Comparison of ENCODE assay signal across 1 cellular context in the genomic region with DNA sequence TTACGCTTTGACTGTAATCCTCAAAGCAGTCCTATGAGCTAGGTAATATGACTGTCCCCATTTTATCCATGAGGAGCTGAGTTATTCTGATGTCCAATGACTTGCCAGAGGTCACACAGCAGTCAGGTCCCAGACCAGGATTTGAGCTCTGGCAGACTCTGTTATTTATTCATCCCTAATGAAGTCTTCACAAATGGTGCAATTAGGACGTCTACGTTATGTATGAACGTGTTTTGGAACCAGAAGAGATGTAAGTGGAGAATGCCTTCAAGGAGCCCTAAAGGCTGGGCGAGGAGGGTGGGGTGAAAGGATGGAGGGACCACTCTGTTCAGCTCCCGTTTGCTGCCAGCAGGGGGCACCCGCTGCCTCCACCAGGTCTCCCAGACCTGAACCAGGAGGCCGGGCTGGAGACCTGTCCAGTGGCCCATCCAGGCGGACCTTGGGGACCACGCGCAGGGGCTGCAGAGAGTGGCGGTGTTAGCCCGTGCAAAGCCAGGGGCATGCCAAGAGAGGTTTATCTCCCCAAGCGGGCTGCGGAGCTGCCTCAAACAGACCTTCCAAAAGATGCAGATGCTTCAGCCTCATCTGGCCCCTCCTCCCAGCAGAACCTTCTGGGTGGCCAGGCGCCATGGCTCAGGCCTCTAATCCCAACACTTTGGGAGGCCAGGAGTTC.
A peak's percentile ranks its signal among the peaks of the same experiment; 100 is the strongest.
TF ChIP-seq lines count a peak whose summit lies in the region.

No MANE protein-coding gene starts in this region.

TF ChIP-seq in K562, 482 proteins besides CTCF, POLR2A, EP300 and RAD21 (continues in another document):
- TF ChIP-seq SMC3 (conservative IDR thresholded peaks at IDR 0.05; ENCODE audit: insufficient read depth, low read depth, low read length) (peak; percentile 72), TBL1XR1 (IDR thresholded peaks at IDR 0.05; ENCODE audit: low read length in 2 of 2) (no peak), NR4A1 (CRISPR knock-in tag; IDR thresholded peaks at IDR 0.05) (0 out of 2 replicates have a peak, but pooled peaks have one; percentile 36), NR4A1 (tag; IDR thresholded peaks at IDR 0.05) (no peak), HCFC1 (IDR thresholded peaks at IDR 0.05; ENCODE audit: low read depth, low read length) (0 out of 2 replicates have a peak, but pooled peaks have one; percentile 24), SRSF1 (IDR thresholded peaks at IDR 0.05; ENCODE audit: low read depth, low read length) (no peak), YY1 (IDR thresholded peaks at IDR 0.05; ENCODE audit: borderline replicate concordance in 1 of 3, control insufficient read depth in 1 of 3, extremely low read depth in 1 of 3, insufficient read depth in 3 of 3, insufficient read length in 1 of 3, insufficient replicate concordance in 2 of 3, low read depth in 1 of 3, low read length in 2 of 3) (peak in 1 of 3 experiments; percentile 23), ZNF165 (CRISPR knock-in tag; IDR thresholded peaks at IDR 0.05; ENCODE audit: borderline replicate concordance) (no peak), CREM (IDR thresholded peaks at IDR 0.05; ENCODE audit: low read depth) (0 out of 2 replicates have a peak, but pooled peaks have one; percentile 22), SMAD3 (CRISPR knock-in tag; conservative IDR thresholded peaks at IDR 0.05) (0 out of 2 replicates have a peak, but pooled peaks have one; percentile 22), NCOA2 (IDR thresholded peaks at IDR 0.05; ENCODE audit: partially characterized antibody in 2 of 2) (no peak), BRD4 (IDR thresholded peaks at IDR 0.05) (no peak), MAZ (CRISPR knock-in tag; conservative IDR thresholded peaks at IDR 0.05 in 1 of 2, IDR thresholded peaks at IDR 0.05 in 1 of 2) (peak; percentile 17 to 87; a peak in 3 of 4 replicates), GABPB1 (CRISPR knock-in tag; IDR thresholded peaks at IDR 0.05) (peak; percentile 60; the same call in 1 of the 2 replicates), SP1 (CRISPR knock-in tag; IDR thresholded peaks at IDR 0.05) (no peak), RBM39 (optimal IDR thresholded peaks at IDR 0.05; ENCODE audit: low read depth, low read length) (no peak), POLR2H (tag; IDR thresholded peaks at IDR 0.05; ENCODE audit: low read depth) (no peak), NR3C1 (CRISPR knock-in tag; IDR thresholded peaks at IDR 0.05) (no peak), NEUROD1 (IDR thresholded peaks at IDR 0.05; ENCODE audit: borderline replicate concordance, low read depth, low read length, partially characterized antibody) (peak; percentile 25), GABPA (tag; conservative IDR thresholded peaks at IDR 0.05; ENCODE audit: low read depth) (no peak), LCOR (CRISPR knock-in tag; IDR thresholded peaks at IDR 0.05) (0 out of 2 replicates have a peak, but pooled peaks have one; percentile 28)
- TF ChIP-seq, protein P1, sequence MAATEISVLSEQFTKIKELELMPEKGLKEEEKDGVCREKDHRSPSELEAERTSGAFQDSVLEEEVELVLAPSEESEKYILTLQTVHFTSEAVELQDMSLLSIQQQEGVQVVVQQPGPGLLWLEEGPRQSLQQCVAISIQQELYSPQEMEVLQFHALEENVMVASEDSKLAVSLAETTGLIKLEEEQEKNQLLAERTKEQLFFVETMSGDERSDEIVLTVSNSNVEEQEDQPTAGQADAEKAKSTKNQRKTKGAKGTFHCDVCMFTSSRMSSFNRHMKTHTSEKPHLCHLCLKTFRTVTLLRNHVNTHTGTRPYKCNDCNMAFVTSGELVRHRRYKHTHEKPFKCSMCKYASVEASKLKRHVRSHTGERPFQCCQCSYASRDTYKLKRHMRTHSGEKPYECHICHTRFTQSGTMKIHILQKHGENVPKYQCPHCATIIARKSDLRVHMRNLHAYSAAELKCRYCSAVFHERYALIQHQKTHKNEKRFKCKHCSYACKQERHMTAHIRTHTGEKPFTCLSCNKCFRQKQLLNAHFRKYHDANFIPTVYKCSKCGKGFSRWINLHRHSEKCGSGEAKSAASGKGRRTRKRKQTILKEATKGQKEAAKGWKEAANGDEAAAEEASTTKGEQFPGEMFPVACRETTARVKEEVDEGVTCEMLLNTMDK (IDR thresholded peaks at IDR 0.05; ENCODE audit: borderline replicate concordance, insufficient read depth, low read depth, low read length, poor library complexity, severe bottlenecking) = peak; percentile 42
- TF ChIP-seq, protein P2, sequence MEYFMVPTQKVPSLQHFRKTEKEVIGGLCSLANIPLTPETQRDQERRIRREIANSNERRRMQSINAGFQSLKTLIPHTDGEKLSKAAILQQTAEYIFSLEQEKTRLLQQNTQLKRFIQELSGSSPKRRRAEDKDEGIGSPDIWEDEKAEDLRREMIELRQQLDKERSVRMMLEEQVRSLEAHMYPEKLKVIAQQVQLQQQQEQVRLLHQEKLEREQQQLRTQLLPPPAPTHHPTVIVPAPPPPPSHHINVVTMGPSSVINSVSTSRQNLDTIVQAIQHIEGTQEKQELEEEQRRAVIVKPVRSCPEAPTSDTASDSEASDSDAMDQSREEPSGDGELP (CRISPR knock-in tag; IDR thresholded peaks at IDR 0.05; ENCODE audit: borderline replicate concordance) = peak; percentile 46; the same call in 1 of the 2 replicates
- TF ChIP-seq, protein P3, sequence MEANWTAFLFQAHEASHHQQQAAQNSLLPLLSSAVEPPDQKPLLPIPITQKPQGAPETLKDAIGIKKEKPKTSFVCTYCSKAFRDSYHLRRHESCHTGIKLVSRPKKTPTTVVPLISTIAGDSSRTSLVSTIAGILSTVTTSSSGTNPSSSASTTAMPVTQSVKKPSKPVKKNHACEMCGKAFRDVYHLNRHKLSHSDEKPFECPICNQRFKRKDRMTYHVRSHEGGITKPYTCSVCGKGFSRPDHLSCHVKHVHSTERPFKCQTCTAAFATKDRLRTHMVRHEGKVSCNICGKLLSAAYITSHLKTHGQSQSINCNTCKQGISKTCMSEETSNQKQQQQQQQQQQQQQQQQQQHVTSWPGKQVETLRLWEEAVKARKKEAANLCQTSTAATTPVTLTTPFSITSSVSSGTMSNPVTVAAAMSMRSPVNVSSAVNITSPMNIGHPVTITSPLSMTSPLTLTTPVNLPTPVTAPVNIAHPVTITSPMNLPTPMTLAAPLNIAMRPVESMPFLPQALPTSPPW (CRISPR knock-in tag; IDR thresholded peaks at IDR 0.05) = peak; percentile 55
- TF ChIP-seq, protein P4, sequence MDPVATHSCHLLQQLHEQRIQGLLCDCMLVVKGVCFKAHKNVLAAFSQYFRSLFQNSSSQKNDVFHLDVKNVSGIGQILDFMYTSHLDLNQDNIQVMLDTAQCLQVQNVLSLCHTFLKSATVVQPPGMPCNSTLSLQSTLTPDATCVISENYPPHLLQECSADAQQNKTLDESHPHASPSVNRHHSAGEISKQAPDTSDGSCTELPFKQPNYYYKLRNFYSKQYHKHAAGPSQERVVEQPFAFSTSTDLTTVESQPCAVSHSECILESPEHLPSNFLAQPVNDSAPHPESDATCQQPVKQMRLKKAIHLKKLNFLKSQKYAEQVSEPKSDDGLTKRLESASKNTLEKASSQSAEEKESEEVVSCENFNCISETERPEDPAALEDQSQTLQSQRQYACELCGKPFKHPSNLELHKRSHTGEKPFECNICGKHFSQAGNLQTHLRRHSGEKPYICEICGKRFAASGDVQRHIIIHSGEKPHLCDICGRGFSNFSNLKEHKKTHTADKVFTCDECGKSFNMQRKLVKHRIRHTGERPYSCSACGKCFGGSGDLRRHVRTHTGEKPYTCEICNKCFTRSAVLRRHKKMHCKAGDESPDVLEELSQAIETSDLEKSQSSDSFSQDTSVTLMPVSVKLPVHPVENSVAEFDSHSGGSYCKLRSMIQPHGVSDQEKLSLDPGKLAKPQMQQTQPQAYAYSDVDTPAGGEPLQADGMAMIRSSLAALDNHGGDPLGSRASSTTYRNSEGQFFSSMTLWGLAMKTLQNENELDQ (CRISPR knock-in tag; IDR thresholded peaks at IDR 0.05; ENCODE audit: borderline replicate concordance) = no peak
- TF ChIP-seq, protein P5, sequence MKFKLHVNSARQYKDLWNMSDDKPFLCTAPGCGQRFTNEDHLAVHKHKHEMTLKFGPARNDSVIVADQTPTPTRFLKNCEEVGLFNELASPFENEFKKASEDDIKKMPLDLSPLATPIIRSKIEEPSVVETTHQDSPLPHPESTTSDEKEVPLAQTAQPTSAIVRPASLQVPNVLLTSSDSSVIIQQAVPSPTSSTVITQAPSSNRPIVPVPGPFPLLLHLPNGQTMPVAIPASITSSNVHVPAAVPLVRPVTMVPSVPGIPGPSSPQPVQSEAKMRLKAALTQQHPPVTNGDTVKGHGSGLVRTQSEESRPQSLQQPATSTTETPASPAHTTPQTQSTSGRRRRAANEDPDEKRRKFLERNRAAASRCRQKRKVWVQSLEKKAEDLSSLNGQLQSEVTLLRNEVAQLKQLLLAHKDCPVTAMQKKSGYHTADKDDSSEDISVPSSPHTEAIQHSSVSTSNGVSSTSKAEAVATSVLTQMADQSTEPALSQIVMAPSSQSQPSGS (CRISPR knock-in tag; IDR thresholded peaks at IDR 0.05) = no peak
- TF ChIP-seq, protein P6, sequence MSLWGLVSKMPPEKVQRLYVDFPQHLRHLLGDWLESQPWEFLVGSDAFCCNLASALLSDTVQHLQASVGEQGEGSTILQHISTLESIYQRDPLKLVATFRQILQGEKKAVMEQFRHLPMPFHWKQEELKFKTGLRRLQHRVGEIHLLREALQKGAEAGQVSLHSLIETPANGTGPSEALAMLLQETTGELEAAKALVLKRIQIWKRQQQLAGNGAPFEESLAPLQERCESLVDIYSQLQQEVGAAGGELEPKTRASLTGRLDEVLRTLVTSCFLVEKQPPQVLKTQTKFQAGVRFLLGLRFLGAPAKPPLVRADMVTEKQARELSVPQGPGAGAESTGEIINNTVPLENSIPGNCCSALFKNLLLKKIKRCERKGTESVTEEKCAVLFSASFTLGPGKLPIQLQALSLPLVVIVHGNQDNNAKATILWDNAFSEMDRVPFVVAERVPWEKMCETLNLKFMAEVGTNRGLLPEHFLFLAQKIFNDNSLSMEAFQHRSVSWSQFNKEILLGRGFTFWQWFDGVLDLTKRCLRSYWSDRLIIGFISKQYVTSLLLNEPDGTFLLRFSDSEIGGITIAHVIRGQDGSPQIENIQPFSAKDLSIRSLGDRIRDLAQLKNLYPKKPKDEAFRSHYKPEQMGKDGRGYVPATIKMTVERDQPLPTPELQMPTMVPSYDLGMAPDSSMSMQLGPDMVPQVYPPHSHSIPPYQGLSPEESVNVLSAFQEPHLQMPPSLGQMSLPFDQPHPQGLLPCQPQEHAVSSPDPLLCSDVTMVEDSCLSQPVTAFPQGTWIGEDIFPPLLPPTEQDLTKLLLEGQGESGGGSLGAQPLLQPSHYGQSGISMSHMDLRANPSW (CRISPR knock-in tag; IDR thresholded peaks at IDR 0.05) = 0 out of 2 replicates have a peak, but pooled peaks have one; percentile 51
- TF ChIP-seq, protein P7, sequence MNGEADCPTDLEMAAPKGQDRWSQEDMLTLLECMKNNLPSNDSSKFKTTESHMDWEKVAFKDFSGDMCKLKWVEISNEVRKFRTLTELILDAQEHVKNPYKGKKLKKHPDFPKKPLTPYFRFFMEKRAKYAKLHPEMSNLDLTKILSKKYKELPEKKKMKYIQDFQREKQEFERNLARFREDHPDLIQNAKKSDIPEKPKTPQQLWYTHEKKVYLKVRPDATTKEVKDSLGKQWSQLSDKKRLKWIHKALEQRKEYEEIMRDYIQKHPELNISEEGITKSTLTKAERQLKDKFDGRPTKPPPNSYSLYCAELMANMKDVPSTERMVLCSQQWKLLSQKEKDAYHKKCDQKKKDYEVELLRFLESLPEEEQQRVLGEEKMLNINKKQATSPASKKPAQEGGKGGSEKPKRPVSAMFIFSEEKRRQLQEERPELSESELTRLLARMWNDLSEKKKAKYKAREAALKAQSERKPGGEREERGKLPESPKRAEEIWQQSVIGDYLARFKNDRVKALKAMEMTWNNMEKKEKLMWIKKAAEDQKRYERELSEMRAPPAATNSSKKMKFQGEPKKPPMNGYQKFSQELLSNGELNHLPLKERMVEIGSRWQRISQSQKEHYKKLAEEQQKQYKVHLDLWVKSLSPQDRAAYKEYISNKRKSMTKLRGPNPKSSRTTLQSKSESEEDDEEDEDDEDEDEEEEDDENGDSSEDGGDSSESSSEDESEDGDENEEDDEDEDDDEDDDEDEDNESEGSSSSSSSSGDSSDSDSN (IDR thresholded peaks at IDR 0.05; ENCODE audit: borderline replicate concordance in 1 of 2, low read depth in 2 of 2, low read length in 2 of 2) = 0 out of 4 replicates have a peak, but pooled peaks of 1 of the 2 experiments have one; percentile 50
- TF ChIP-seq, protein P8, sequence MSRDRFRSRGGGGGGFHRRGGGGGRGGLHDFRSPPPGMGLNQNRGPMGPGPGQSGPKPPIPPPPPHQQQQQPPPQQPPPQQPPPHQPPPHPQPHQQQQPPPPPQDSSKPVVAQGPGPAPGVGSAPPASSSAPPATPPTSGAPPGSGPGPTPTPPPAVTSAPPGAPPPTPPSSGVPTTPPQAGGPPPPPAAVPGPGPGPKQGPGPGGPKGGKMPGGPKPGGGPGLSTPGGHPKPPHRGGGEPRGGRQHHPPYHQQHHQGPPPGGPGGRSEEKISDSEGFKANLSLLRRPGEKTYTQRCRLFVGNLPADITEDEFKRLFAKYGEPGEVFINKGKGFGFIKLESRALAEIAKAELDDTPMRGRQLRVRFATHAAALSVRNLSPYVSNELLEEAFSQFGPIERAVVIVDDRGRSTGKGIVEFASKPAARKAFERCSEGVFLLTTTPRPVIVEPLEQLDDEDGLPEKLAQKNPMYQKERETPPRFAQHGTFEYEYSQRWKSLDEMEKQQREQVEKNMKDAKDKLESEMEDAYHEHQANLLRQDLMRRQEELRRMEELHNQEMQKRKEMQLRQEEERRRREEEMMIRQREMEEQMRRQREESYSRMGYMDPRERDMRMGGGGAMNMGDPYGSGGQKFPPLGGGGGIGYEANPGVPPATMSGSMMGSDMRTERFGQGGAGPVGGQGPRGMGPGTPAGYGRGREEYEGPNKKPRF (IDR thresholded peaks at IDR 0.05; ENCODE audit: low read depth, low read length) = no peak
- TF ChIP-seq, protein P9, sequence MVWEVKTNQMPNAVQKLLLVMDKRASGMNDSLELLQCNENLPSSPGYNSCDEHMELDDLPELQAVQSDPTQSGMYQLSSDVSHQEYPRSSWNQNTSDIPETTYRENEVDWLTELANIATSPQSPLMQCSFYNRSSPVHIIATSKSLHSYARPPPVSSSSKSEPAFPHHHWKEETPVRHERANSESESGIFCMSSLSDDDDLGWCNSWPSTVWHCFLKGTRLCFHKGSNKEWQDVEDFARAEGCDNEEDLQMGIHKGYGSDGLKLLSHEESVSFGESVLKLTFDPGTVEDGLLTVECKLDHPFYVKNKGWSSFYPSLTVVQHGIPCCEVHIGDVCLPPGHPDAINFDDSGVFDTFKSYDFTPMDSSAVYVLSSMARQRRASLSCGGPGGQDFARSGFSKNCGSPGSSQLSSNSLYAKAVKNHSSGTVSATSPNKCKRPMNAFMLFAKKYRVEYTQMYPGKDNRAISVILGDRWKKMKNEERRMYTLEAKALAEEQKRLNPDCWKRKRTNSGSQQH (CRISPR knock-in tag; IDR thresholded peaks at IDR 0.05) = 0 out of 2 replicates have a peak, but pooled peaks have one; percentile 17
- TF ChIP-seq, protein P10, sequence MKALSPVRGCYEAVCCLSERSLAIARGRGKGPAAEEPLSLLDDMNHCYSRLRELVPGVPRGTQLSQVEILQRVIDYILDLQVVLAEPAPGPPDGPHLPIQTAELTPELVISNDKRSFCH (CRISPR knock-in tag; IDR thresholded peaks at IDR 0.05) = no peak
- TF ChIP-seq, protein P10 (tag; IDR thresholded peaks at IDR 0.05) = no peak
